Comparison of ENCODE assay signal across 37 cellular contexts in genomic region chr11:67532889-67533288, GRCh38. TPM values are rescaled to one million over a fixed set of nuclear protein-coding genes. Genes with fewer than 3 reads are reported as not detected.
"Had no signal": no experiment of that assay in that cellular context is flagged by ENCODE, and none has a peak within 500 bp of the region (broad histone marks: within the 10 kb centered on the region; RNA-seq: fewer than 3 reads in every experiment).

No MANE protein-coding gene starts in this region.

- H3K27me3 ChIP-seq: MG63 had no signal

- H3K36me3 ChIP-seq: MG63 had no signal

- H3K27ac ChIP-seq: KMS-11 had no signal

- DNase-seq: Kasumi-1, KG1, MG63, MM.1S, MV-4-11, NCI-H1048, NCI-H1092, NCI-H1092 treated with DMSO at 0.1 percent for 48 hours, NCI-H1105, NCI-H1105 treated with DMSO at 0.1 percent for 48 hours, NCI-H1417, NCI-H1417 treated with DMSO at 0.1 percent for 48 hours, NCI-H1436, NCI-H1436 treated with DMSO at 0.1 percent for 48 hours, NCI-H146, NCI-H1694, NCI-H1694 treated with DMSO at 0.1 percent for 48 hours, NCI-H187, NCI-H187 treated with DMSO at 0.1 percent for 48 hours, NCI-H1930, NCI-H2029, NCI-H2029 treated with DMSO at 0.1 percent for 48 hours, NCI-H2081, NCI-H2081 treated with DMSO at 0.1 percent for 48 hours, NCI-H2107, NCI-H2171, NCI-H2171 treated with DMSO at 0.1 percent for 48 hours, NCI-H2227 treated with DMSO at 0.1 percent for 48 hours, NCI-H226, NCI-H345, NCI-H446, NCI-H446 treated with DMSO at 0.1 percent for 48 hours had no signal

- H3K9ac ChIP-seq: KMS-11 had no signal

- H3K4me2 ChIP-seq: KMS-11 had no signal

- H3K4me3 ChIP-seq: MG63 had no signal

RNA-seq across cellular contexts. Expression of gene CABP2, which starts 9.6 kb away (rescaled TPM):
- total RNA-seq: LHCN-M2, M059J, MCF 10A, NCI-H460 had no signal
